In genomic region chr10:110226926-110227641, GRCh38 we compare ENCODE assay signal across 7 cellular contexts. TPM values are rescaled to one million over a fixed set of nuclear protein-coding genes. Genes with fewer than 3 reads are reported as not detected.
DNase-seq lines count a peak whose midpoint lies in the region; ATAC-seq and TF ChIP-seq lines count a peak whose summit lies in the region.

No MANE protein-coding gene starts in this region.

- peak; percentile 86 for DNase-seq in GM10248 (ENCODE audit: extremely low spot score)
- DNase-seq in NCI-H1092 (lab: John Stamatoyannopoulos, UW) = peak; percentile 60
- peak; percentile 67 for DNase-seq in activated CD4-positive, alpha-beta T cell treated with anti-CD3 and anti-CD28 coated beads for 48 hours
- peak; percentile 82 for DNase-seq in left lobe of liver (ENCODE audit: low spot score)
- peak; percentile 79 for DNase-seq in stimulated activated CD4-positive, alpha-beta T cell treated with anti-CD3 and anti-CD28 coated beads, Interleukin-4, amount 100 ng/mL, for 24 hours

- CTCF ChIA-PET in GM10248 (lab: Yijun Ruan, JAX) = no interaction called here

- H3K27ac ChIP-seq in cingulate gyrus (ENCODE audit: low read depth, low read length) = peak overlapping the region; percentile 98

- peak; percentile 71 for ATAC-seq in left lobe of liver
- no peak for ATAC-seq in HG03457 (IDR thresholded peaks at IDR 0.05; ENCODE audit: unreplicated experiment)

- POLR2A ChIA-PET in GM10248 (lab: Yijun Ruan, JAX) = interaction anchor here (0.6 kb wide), 1 partner anchor 19 kb away, joined by 11 read pairs; no protein-coding TSS in a partner anchor

- TF ChIP-seq CTCF in GM10248 (IDR thresholded peaks at IDR 0.05; ENCODE audit: control extremely low read depth, extremely low read depth, low read depth, missing control alignments) = no peak

RNA-seq across cellular contexts. Expression of gene MXI1, which starts 19.7 kb away (rescaled TPM):
- total RNA-seq in left lobe of liver = 26.3 TPM
